Comparison of ENCODE assay signal across 29 cellular contexts in genomic region chr9:136578620-136578914, GRCh38. TPM values are rescaled to one million over a fixed set of nuclear protein-coding genes. Genes with fewer than 3 reads are reported as not detected.
A peak's percentile ranks its signal among the peaks of the same experiment; 100 is the strongest.
DNase-seq lines count a peak whose midpoint lies in the region; ATAC-seq, FAIRE-seq and TF ChIP-seq lines count a peak whose summit lies in the region.
"Had no signal": no experiment of that assay in that cellular context is flagged by ENCODE, and none has a peak within 500 bp of the region (broad histone marks: within the 10 kb centered on the region; RNA-seq: fewer than 3 reads in every experiment).

No MANE protein-coding gene starts in this region.

- H3K9me3 ChIP-seq in HCT116 (ENCODE audit: control insufficient read depth in 1 of 2, insufficient read depth in 1 of 2, low read depth in 1 of 2, low read length in 2 of 2), result no peaks in the 10 kb centered on the region
- no peaks in the 10 kb centered on the region; a peak in 2 of 4 replicates for H3K9me3 ChIP-seq in H1 (ENCODE audit: insufficient read depth in 2 of 2, low read depth in 1 of 2, low read length in 1 of 2)
- H3K9me3 ChIP-seq: ovary, right atrium auricular region, transverse colon had no signal

- POLR2A ChIA-PET in HCT116 (lab: Charles Lee) (interaction anchor here (0.9 to 2.2 kb wide), 2 partner anchors 10 to 14 kb away, joined by 3 to 9 read pairs; no protein-coding TSS in a partner anchor), H1 (lab: Charles Lee; ENCODE audit: partially characterized antibody) (interaction anchor here (1.0 to 2.1 kb wide), 5 partner anchors 9 to 149 kb away, joined by 3 to 14 read pairs (median 4); no protein-coding TSS in a partner anchor)

- no peak overlapping the region for H2AK5ac ChIP-seq in H1 (ENCODE audit: low read depth, low read length)

- peak overlapping the region; percentile 90 for H3K4me2 ChIP-seq in HCT116 (ENCODE audit: low read length)
- H3K4me2 ChIP-seq in H1 (ENCODE audit: insufficient read depth in 1 of 2, low read depth in 2 of 2, low read length in 2 of 2), result no peak overlapping the region

- H3K56ac ChIP-seq in H1 (replicated peaks; ENCODE audit: insufficient read length, low read depth, low read length), result no peak overlapping the region

- H3K79me1 ChIP-seq in H1 (ENCODE audit: low read depth, low read length), result no peaks in the 10 kb centered on the region; the same call in 1 of the 2 replicates

- H3K36me3 ChIP-seq in HCT116 (ENCODE audit: control insufficient read depth in 1 of 2, insufficient read depth in 2 of 2, low read length in 2 of 2), result no peaks in the 10 kb centered on the region
- no peaks in the 10 kb centered on the region for H3K36me3 ChIP-seq in H1 (ENCODE audit: control insufficient read depth in 2 of 4, insufficient read depth in 4 of 4, low read length in 3 of 4)
- H3K36me3 ChIP-seq: ovary, right atrium auricular region, transverse colon had no signal

- peaks cover 32 to 49% of the 10 kb centered on the region in 2 experiments for H3K4me1 ChIP-seq in HCT116 (ENCODE audit: control insufficient read depth in 1 of 2, insufficient read depth in 2 of 2, low read length in 2 of 2)
- H3K4me1 ChIP-seq in H1 (replicated peaks in 1 of 4; ENCODE audit: control insufficient read depth in 3 of 4, insufficient read depth in 4 of 4, low read length in 3 of 4), result peaks cover 7 to 16% (median 12%) of the 10 kb centered on the region in 4 experiments

- H2BK120ac ChIP-seq in H1 (replicated peaks; ENCODE audit: low read depth, low read length), result no peak overlapping the region

- intact Hi-C loops in HCT116 (cut with micrococcal nuclease), result loop anchor here (2.0 kb wide), 1 partner anchor 32 kb away; the partner anchor contains the start of gene NOTCH1

- no peak overlapping the region for H4K8ac ChIP-seq in H1 (ENCODE audit: extremely low read depth, insufficient read depth, low read length)

- peak overlapping the region; percentile 37 to 55 for H3K4me3 ChIP-seq in HCT116 (replicated peaks in 1 of 2; ENCODE audit: low read depth in 1 of 2, low read length in 2 of 2)
- H3K4me3 ChIP-seq in H1 (ENCODE audit: extremely low read depth in 1 of 4, insufficient read depth in 2 of 4, low read depth in 3 of 4, low read length in 4 of 4), result no peak overlapping the region
- H3K4me3 ChIP-seq: dorsolateral prefrontal cortex, ovary, right atrium auricular region, SK-N-MC, transverse colon had no signal

- H3K4ac ChIP-seq in H1 (replicated peaks; ENCODE audit: insufficient read length, low read depth, low read length), result no peak overlapping the region

- peak overlapping the region; percentile 29; the same call in 1 of the 2 replicates for H2BK20ac ChIP-seq in H1 (ENCODE audit: low read length)

- CTCF ChIA-PET in HCT116 (lab: Charles Lee) (interaction anchor here (1.0 to 1.2 kb wide), 3 partner anchors 47 to 94 kb away, joined by 3 read pairs; no protein-coding TSS in a partner anchor), H1 (lab: Charles Lee; ENCODE audit: partially characterized antibody) (interaction anchor here (0.8 to 2.7 kb wide), 12 partner anchors 9 to 93 kb away, joined by 3 to 8 read pairs (median 4); no protein-coding TSS in a partner anchor)

- no peak overlapping the region for H3K14ac ChIP-seq in H1 (ENCODE audit: insufficient read length)

- H3K27me3 ChIP-seq in HCT116 (ENCODE audit: insufficient read depth, low read length), result no peaks in the 10 kb centered on the region
- H3K27me3 ChIP-seq in H1 (replicated peaks in 1 of 4; ENCODE audit: control insufficient read depth in 3 of 4, extremely low read depth in 1 of 4, insufficient read depth in 3 of 4, low read length in 3 of 4), result no peaks in the 10 kb centered on the region; a peak in 1 of 7 replicates
- H3K27me3 ChIP-seq: dorsolateral prefrontal cortex, ovary, right atrium auricular region, transverse colon had no signal

- H4K20me1 ChIP-seq in HCT116 (ENCODE audit: insufficient read depth) (no peaks in the 10 kb centered on the region), H1 (replicated peaks in 1 of 2; ENCODE audit: control insufficient read depth in 1 of 2, insufficient read depth in 2 of 2, low read length in 2 of 2) (peaks cover 0 to 3% of the 10 kb centered on the region in 2 experiments)

- RAD21 ChIA-PET in HCT116 (lab: Charles Lee; ENCODE audit: low non-redundant PET in 1 of 2, low total read pairs in 2 of 2, uncharacterized antibody in 2 of 2, unreplicated experiment in 2 of 2), result no interaction called here

- peak overlapping the region; percentile 64 for H3K9ac ChIP-seq in HCT116 (ENCODE audit: low read length)
- H3K9ac ChIP-seq in H1 (replicated peaks in 1 of 4; ENCODE audit: extremely low read depth in 1 of 4, low read depth in 3 of 4, low read length in 3 of 4), result no peak overlapping the region

- no peak overlapping the region for H3K23ac ChIP-seq in H1 (ENCODE audit: insufficient read length)

- TF ChIP-seq CTCF in HCT116 (IDR thresholded peaks at IDR 0.05 in 2 of 3, conservative IDR thresholded peaks at IDR 0.05 in 1 of 3; ENCODE audit: borderline replicate concordance in 1 of 3, insufficient read depth in 1 of 3, low read depth in 2 of 3, low read length in 2 of 3) (no peak), H1 (IDR thresholded peaks at IDR 0.05; ENCODE audit: control extremely low read depth in 1 of 3, insufficient read depth in 1 of 3, low read depth in 1 of 3, low read length in 3 of 3) (no peak), progenitor cell of endocrine pancreas (IDR thresholded peaks at IDR 0.05; ENCODE audit: unreplicated experiment) (no peak), type B pancreatic cell (conservative IDR thresholded peaks at IDR 0.05) (no peak)

- H3K27ac ChIP-seq in HCT116 (ENCODE audit: low read depth, low read length), result peak overlapping the region; percentile 80
- H3K27ac ChIP-seq in H1 (ENCODE audit: low read depth, low read length), result no peak overlapping the region
- H3K27ac ChIP-seq: HL-60, ovary, right atrium auricular region, SK-N-MC, transverse colon had no signal

- peak; percentile 57 for ATAC-seq in HCT116

- H3K36me3 Mint-ChIP-seq in progenitor cell of endocrine pancreas (ENCODE audit: insufficient read depth), result no peaks in the 10 kb centered on the region
- H3K36me3 Mint-ChIP-seq in type B pancreatic cell, result no peaks in the 10 kb centered on the region
- H3K36me3 Mint-ChIP-seq: activated naive CD8-positive, alpha-beta T cell treated with anti-CD3 and anti-CD28 coated beads for 36 hours; natural killer cell had no signal

- FAIRE-seq in H1 (lab: Jason Lieb, UNC), result no peak

- H3K27me3 Mint-ChIP-seq in progenitor cell of endocrine pancreas, result peaks cover 6% of the 10 kb centered on the region
- H3K27me3 Mint-ChIP-seq in type B pancreatic cell, result no peaks in the 10 kb centered on the region
- H3K27me3 Mint-ChIP-seq: activated CD4-positive, alpha-beta T cell treated with anti-CD3 and anti-CD28 coated beads, Interleukin-2, amount 10 ng/mL, durations not matched to agents 7 days and 5 days; activated naive CD8-positive, alpha-beta T cell treated with anti-CD3 and anti-CD28 coated beads for 36 hours; stimulated activated naive CD8-positive, alpha-beta T cell treated with anti-CD3 and anti-CD28 coated beads, Interleukin-15, Interleukin-2, amounts not matched to agents 100 ng/mL and 50 ng/mL, for 24 hours had no signal

- no peak for TF ChIP-seq EP300 in H1 (IDR thresholded peaks at IDR 0.05; ENCODE audit: borderline replicate concordance in 1 of 2, low read depth in 2 of 2, low read length in 2 of 2)

- WGBS in H1 (ENCODE audit: extremely low coverage in 1 of 2, insufficient coverage in 1 of 2, insufficient read length in 1 of 2, insufficient replicate concordance in 2 of 2, low coverage in 1 of 2, low lambda C conversion rate in 2 of 2, missing lambda C conversion rate in 1 of 2), 2 experiments, result 69% methylated on average over 6 of the region's 7 CpGs; no CpG with 5 or more reads in 1 of the 2 experiments

- peaks cover 5% of the 10 kb centered on the region for H3K4me1 Mint-ChIP-seq in progenitor cell of endocrine pancreas (ENCODE audit: low read depth)
- H3K4me1 Mint-ChIP-seq in type B pancreatic cell (ENCODE audit: unreplicated experiment), result peaks cover 13% of the 10 kb centered on the region
- H3K4me1 Mint-ChIP-seq: activated naive CD8-positive, alpha-beta T cell treated with anti-CD3 and anti-CD28 coated beads for 36 hours had no signal

- no peak for TF ChIP-seq RAD21 in HCT116 (IDR thresholded peaks at IDR 0.05; ENCODE audit: low read depth)
- TF ChIP-seq RAD21 in H1 (IDR thresholded peaks at IDR 0.05 in 1 of 2, conservative IDR thresholded peaks at IDR 0.05 in 1 of 2; ENCODE audit: low read depth in 2 of 2, low read length in 2 of 2), result no peak

- no peaks in the 10 kb centered on the region for H3K9me2 ChIP-seq in HCT116 (ENCODE audit: insufficient read depth)

- H4K5ac ChIP-seq in H1 (ENCODE audit: insufficient read length, low read depth, low read length), result no peak overlapping the region

- DNase-seq in DMS 273 (lab: John Stamatoyannopoulos, UW; ENCODE audit: unreplicated experiment), result peak; percentile 55
- no peak for DNase-seq in DMS 273 treated with DMSO at 0.1 percent for 48 hours (lab: John Stamatoyannopoulos, UW)
- DNase-seq in HCT116 (ENCODE audit: low read depth, low spot score), result no peak
- DNase-seq in H1 (ENCODE audit: low read depth in 1 of 2, low spot score in 2 of 2), result no peak
- DNase-seq in progenitor cell of endocrine pancreas (ENCODE audit: low spot score, unreplicated experiment), result no peak
- DNase-seq in mesenteric fat pad (ENCODE audit: low spot score), result no peak
- DNase-seq in type B pancreatic cell (ENCODE audit: extremely low spot score, unreplicated experiment), result no peak
- DNase-seq in HPDE6-E6E7 (ENCODE audit: extremely low spot score), result no peak
- DNase-seq: 8988T; activated CD4-positive, alpha-beta T cell treated with anti-CD3 and anti-CD28 coated beads, Interleukin-2, amount 10 ng/mL, durations not matched to agents 7 days and 5 days; activated CD8-positive, alpha-beta memory T cell treated with anti-CD3 and anti-CD28 coated beads, Interleukin-2, amount 50 U/mL, for 4 hours; activated naive CD8-positive, alpha-beta T cell treated with anti-CD3 and anti-CD28 coated beads for 36 hours; AML-193; dorsolateral prefrontal cortex; H7; kidney glomerular epithelial cell; mesenchymal stem cell; natural killer cell; NCI-H1092 treated with DMSO at 0.1 percent for 48 hours; NCI-H226; stimulated activated CD4-positive, alpha-beta T cell treated with anti-CD3 and anti-CD28 coated beads, Interleukin-12 subunit alpha, Interleukin-12 subunit beta, amount 100 ng/mL, for 4 hours; stimulated activated CD4-positive, alpha-beta T cell treated with anti-CD3 and anti-CD28 coated beads, Interleukin-4, amount 100 ng/mL, for 24 hours; transverse colon had no signal

- no peak for TF ChIP-seq POLR2A in HCT116 (IDR thresholded peaks at IDR 0.05; ENCODE audit: borderline replicate concordance, extremely low read depth, insufficient read depth, insufficient read length)
- no peak for TF ChIP-seq POLR2A in H1 (IDR thresholded peaks at IDR 0.05; ENCODE audit: control extremely low read depth in 1 of 2, low read depth in 2 of 2, low read length in 2 of 2)

- H3K27ac Mint-ChIP-seq in progenitor cell of endocrine pancreas (peak overlapping the region; percentile 33), type B pancreatic cell (no peak overlapping the region)
- H3K27ac Mint-ChIP-seq: activated CD4-positive, alpha-beta T cell treated with anti-CD3 and anti-CD28 coated beads, Interleukin-2, amount 10 ng/mL, durations not matched to agents 7 days and 5 days; activated naive CD8-positive, alpha-beta T cell treated with anti-CD3 and anti-CD28 coated beads for 36 hours; activated T-helper 2 cell treated with anti-CD3 and anti-CD28 coated beads, Interferon-gamma antibody, Interleukin-2, Interleukin-4, amounts not matched to agents 10 μg/mL and 5 μg/mL and 100 μg/mL, durations not matched to agents 14 hours and 24 hours and 36 hours; natural killer cell; stimulated activated naive CD8-positive, alpha-beta T cell treated with anti-CD3 and anti-CD28 coated beads, Interleukin-15, Interleukin-2, amounts not matched to agents 100 ng/mL and 50 ng/mL, for 24 hours had no signal

- no peak overlapping the region for H2BK15ac ChIP-seq in H1 (ENCODE audit: low read length)

- H3K9me3 Mint-ChIP-seq in progenitor cell of endocrine pancreas (ENCODE audit: low read depth) (no peaks in the 10 kb centered on the region), type B pancreatic cell (no peaks in the 10 kb centered on the region)
- H3K9me3 Mint-ChIP-seq: activated CD4-positive, alpha-beta T cell treated with anti-CD3 and anti-CD28 coated beads, Interleukin-2, amount 10 ng/mL, durations not matched to agents 7 days and 5 days; activated naive CD8-positive, alpha-beta T cell treated with anti-CD3 and anti-CD28 coated beads for 36 hours; activated T-helper 2 cell treated with anti-CD3 and anti-CD28 coated beads, Interferon-gamma antibody, Interleukin-2, Interleukin-4, amounts not matched to agents 10 μg/mL and 5 μg/mL and 100 μg/mL, durations not matched to agents 14 hours and 24 hours and 36 hours; natural killer cell; stimulated activated naive CD8-positive, alpha-beta T cell treated with anti-CD3 and anti-CD28 coated beads, Interleukin-15, Interleukin-2, amounts not matched to agents 100 ng/mL and 50 ng/mL, for 24 hours had no signal

- H2BK5ac ChIP-seq in H1 (ENCODE audit: low read depth, low read length), result no peak overlapping the region; the same call in 1 of the 2 replicates

- no peak overlapping the region; the same call in 1 of the 2 replicates for H3K18ac ChIP-seq in H1 (ENCODE audit: extremely low read depth, low read length)

- no peak overlapping the region for H3K4me3 Mint-ChIP-seq in progenitor cell of endocrine pancreas (ENCODE audit: low read depth)
- no peak overlapping the region for H3K4me3 Mint-ChIP-seq in type B pancreatic cell
- H3K4me3 Mint-ChIP-seq: activated CD4-positive, alpha-beta T cell treated with anti-CD3 and anti-CD28 coated beads, Interleukin-2, amount 10 ng/mL, durations not matched to agents 7 days and 5 days; activated naive CD8-positive, alpha-beta T cell treated with anti-CD3 and anti-CD28 coated beads for 36 hours; natural killer cell; stimulated activated naive CD8-positive, alpha-beta T cell treated with anti-CD3 and anti-CD28 coated beads, Interleukin-15, Interleukin-2, amounts not matched to agents 100 ng/mL and 50 ng/mL, for 24 hours had no signal

- H3K79me2 ChIP-seq in HCT116 (ENCODE audit: insufficient read depth, low read length) (no peaks in the 10 kb centered on the region), H1 (ENCODE audit: control insufficient read depth in 1 of 2, insufficient read depth in 2 of 2, low read length in 2 of 2) (no peaks in the 10 kb centered on the region)

- peaks cover 17% of the 10 kb centered on the region; the same call in 1 of the 2 replicates for H3K23me2 ChIP-seq in H1 (ENCODE audit: low read depth, low read length)

- H4K91ac ChIP-seq in H1 (replicated peaks; ENCODE audit: insufficient read length, low read length), result no peak overlapping the region

- H2BK12ac ChIP-seq in H1 (ENCODE audit: low read depth, low read length), result peak overlapping the region; percentile 94; the same call in 1 of the 2 replicates

- BruUV-seq in HCT116 (replicated peaks; lab: Mats Ljungman, UMichigan), result no TSS peak

- peak overlapping the region; percentile 88 for H2AFZ ChIP-seq in HCT116 (ENCODE audit: low read depth, low read length, poor library complexity, severe bottlenecking)
- H2AFZ ChIP-seq in H1 (ENCODE audit: low read length), result no peak overlapping the region

RNA-seq across cellular contexts. Expression of gene NOTCH1, which starts 32.7 kb away (rescaled TPM):
- total RNA-seq in HCT116 (2021; ENCODE audit: unreplicated experiment) (36.2 TPM), progenitor cell of endocrine pancreas (109 and 130 TPM in 2 replicates), mesenteric fat pad (89.5 TPM), type B pancreatic cell (ENCODE audit: low replicate concordance) (36.5 and 53.1 TPM in 2 replicates)
- polyA plus RNA-seq in HCT116 (2012), result 14.8 and 21.3 TPM in 2 replicates
- total RNA-seq in H1 (2021; fragmentation: NEBNext Ultra II Directional; extraction: Animal tissue kit (Norgen Biotek cat#: 25700)), result 55.6 and 60.9 TPM in 2 replicates
- polyA plus RNA-seq in H1 (2011; rRNA removed), result 6.9 and 19.9 TPM in 2 replicates
- polyA plus RNA-seq in H1 (2011; cell fraction: cytosol; rRNA removed), result 7.3 TPM
- polyA plus RNA-seq in H1 (2011; cell fraction: nucleus; rRNA removed), result 41.0 TPM
- 17.4 to 31.4 TPM (median 28.7 TPM) in 4 replicates for polyA plus RNA-seq in H1 (2012, experiment 1 of 2)
- 20.1 TPM for polyA plus RNA-seq in H1 (2012, experiment 2 of 2)
- 33.5 TPM for polyA plus RNA-seq in H1 (2013, experiment 1 of 2)
- 26.3 TPM for polyA plus RNA-seq in H1 (2013, experiment 2 of 2)
- 12.2 and 13.8 TPM in 2 replicates for polyA minus RNA-seq in H1 (2011; rRNA and poly(A)+ RNA removed)
- polyA minus RNA-seq in H1 (2011; cell fraction: cytosol; rRNA and poly(A)+ RNA removed), result 58.8 TPM
- 41.9 TPM for polyA minus RNA-seq in H1 (2011; cell fraction: nucleus; rRNA and poly(A)+ RNA removed)

Comparison
In these comparisons a context has a peak if more than half of its experiments do, and no peak if none do; other contexts are left out.
1. H3K4me3 ChIP-seq: peak in HCT116 (2 of 2); none in H1 (0 of 4).